ENCODE assay signal across 21 cellular contexts in genomic region chr10:69787681-69788080, GRCh38.
"Had no signal": no experiment of that assay in that cellular context is flagged by ENCODE, and none has a peak within 500 bp of the region (broad histone marks: within the 10 kb centered on the region; RNA-seq: fewer than 3 reads in every experiment).

No MANE protein-coding gene starts in this region.

- H3K27me3 ChIP-seq: ovary, thyroid gland, upper lobe of left lung, uterus had no signal

- H3K4me1 ChIP-seq: heart left ventricle, suprapubic skin, thyroid gland, upper lobe of left lung, uterus had no signal

- H3K4me3 ChIP-seq: dorsolateral prefrontal cortex, heart left ventricle, mucosa of descending colon, ovary, smooth muscle cell, suprapubic skin, thyroid gland, upper lobe of left lung, uterus had no signal

- H3K27ac ChIP-seq: dorsolateral prefrontal cortex, heart left ventricle, ovary, suprapubic skin, thyroid gland, upper lobe of left lung, uterus had no signal

- H3K27ac Mint-ChIP-seq: nephron progenitor cell, progenitor cell of endocrine pancreas had no signal

- H3K4me3 Mint-ChIP-seq: nephron progenitor cell had no signal

- H3K4me2 ChIP-seq: smooth muscle cell had no signal

- FAIRE-seq: endometrium, frontal cortex had no signal

- H3K9me3 ChIP-seq: mucosa of descending colon, ovary, suprapubic skin, thyroid gland, upper lobe of left lung, uterus had no signal

- DNase-seq: cortex of kidney; dorsolateral prefrontal cortex; effector CD8-positive, alpha-beta T cell; heart left ventricle; hippocampal formation; mammary epithelial cell; mucosa of descending colon; nephron progenitor cell; ovary; right cardiac atrium; stimulated activated CD4-positive, alpha-beta T cell treated with anti-CD3 and anti-CD28 coated beads, Interleukin-2, amount 100 ng/mL, for 48 hours; stimulated activated naive CD4-positive, alpha-beta T cell treated with Interleukin-2 at 50 U/mL for 16 hours; thyroid gland; upper lobe of left lung; uterus had no signal

- ATAC-seq: esophagus mucosa, heart left ventricle, mucosa of descending colon, right cardiac atrium had no signal

- H3K36me3 ChIP-seq: heart left ventricle, ovary, suprapubic skin, thyroid gland, upper lobe of left lung, uterus had no signal
